In the genomic region with DNA sequence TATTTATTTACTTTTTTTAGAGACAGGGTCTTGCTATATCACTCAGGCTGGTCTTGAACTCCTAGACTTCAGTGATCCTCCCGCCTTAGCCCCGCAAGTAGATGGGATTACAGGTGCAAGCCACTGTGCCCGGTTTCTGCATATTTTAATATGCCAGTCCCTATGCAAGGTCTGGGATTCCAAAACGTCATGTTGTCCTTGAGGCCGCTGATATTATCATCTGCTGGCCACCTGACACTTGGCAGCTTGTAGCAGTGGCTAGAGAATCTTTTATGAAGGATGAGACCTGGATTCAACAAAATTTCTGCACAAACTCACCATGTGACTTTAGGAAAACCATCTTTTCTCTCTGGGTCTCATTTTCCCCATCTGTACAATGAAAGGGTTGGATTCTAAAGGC, we compare ENCODE assay signal across 18 cellular contexts. TPM values are rescaled to one million over a fixed set of nuclear protein-coding genes. Genes with fewer than 3 reads are reported as not detected.
DNase-seq lines count a peak whose midpoint lies in the region; ATAC-seq and TF ChIP-seq lines count a peak whose summit lies in the region.
"Had no signal": no experiment of that assay in that cellular context is flagged by ENCODE, and none has a peak within 500 bp of the region (broad histone marks: within the 10 kb centered on the region; RNA-seq: fewer than 3 reads in every experiment).

No MANE protein-coding gene starts in this region.

- WGBS in transverse colon (ENCODE audit: low coverage in 1 of 2), 2 donors: 97% methylated on average over 5 of the region's 5 CpGs; no CpG with 5 or more reads in 1 of the 2 donors

- in situ Hi-C loops in gastrocnemius medialis (cut with MboI; ENCODE audit: low sequenced_read_pairs in 4 of 4) (no loop called here), transverse colon (cut with MboI; ENCODE audit: low pct_ligation_motif_present in 1 of 4, low pct_unique_long_range_greater_than_20kb in 1 of 4, low sequenced_read_pairs in 3 of 4) (no loop called here)

- peak overlapping the region in 3 of 5 experiments; percentile 86 to 94 (median 91) for H3K27ac Mint-ChIP-seq in brain
- H3K27ac Mint-ChIP-seq: CD8-positive, alpha-beta memory T cell; GM23338 had no signal

- H3K27me3 ChIP-seq in right atrium auricular region (no peaks in the 10 kb centered on the region), gastrocnemius medialis (no peaks in the 10 kb centered on the region), transverse colon (no peaks in the 10 kb centered on the region)
- H3K27me3 ChIP-seq: BLaER1 treated with 17β-estradiol and CSF1 and Interleukin-3, amounts not matched to agents 10 nM and 100 nM had no signal

- H3K9me3 ChIP-seq in right atrium auricular region (no peaks in the 10 kb centered on the region), gastrocnemius medialis (no peaks in the 10 kb centered on the region), transverse colon (no peaks in the 10 kb centered on the region)
- H3K9me3 ChIP-seq: A549; BLaER1 treated with 17β-estradiol and CSF1 and Interleukin-3, amounts not matched to agents 10 nM and 100 nM had no signal

- TF ChIP-seq POLR2A in gastrocnemius medialis (IDR thresholded peaks at IDR 0.05) (no peak), transverse colon (IDR thresholded peaks at IDR 0.05) (no peak)

- peaks cover 0 to 12% of the 10 kb centered on the region in 2 donors for H3K4me1 ChIP-seq in right atrium auricular region
- H3K4me1 ChIP-seq in gastrocnemius medialis: peaks cover 9 to 11% of the 10 kb centered on the region in 2 donors
- no peaks in the 10 kb centered on the region for H3K4me1 ChIP-seq in transverse colon
- H3K4me1 ChIP-seq: A549 had no signal

- H3K4me3 Mint-ChIP-seq in brain: no peak overlapping the region
- H3K4me3 Mint-ChIP-seq: CD8-positive, alpha-beta memory T cell; GM23338 had no signal

- no peak for DNase-seq in right atrium auricular region (ENCODE audit: low spot score)
- DNase-seq in gastrocnemius medialis: no peak
- DNase-seq in transverse colon: no peak
- DNase-seq in GF-D8 (lab: John Stamatoyannopoulos, UW): no peak
- DNase-seq in HPDE6-E6E7 (ENCODE audit: extremely low spot score): no peak
- DNase-seq: CD8-positive, alpha-beta memory T cell; DMS79; MV-4-11; NCI-H1417; NCI-H2029 treated with DMSO at 0.1 percent for 48 hours; NCI-H510A treated with DMSO at 0.1 percent for 48 hours; NCI-H82 had no signal

- TF ChIP-seq EP300 in transverse colon (IDR thresholded peaks at IDR 0.05; ENCODE audit: low read depth): no peak

- peak; percentile 24 to 50 for ATAC-seq in gastrocnemius medialis
- ATAC-seq: A549, GM23338 had no signal

- peaks cover 11% of the 10 kb centered on the region for H3K4me1 Mint-ChIP-seq in brain
- H3K4me1 Mint-ChIP-seq: CD8-positive, alpha-beta memory T cell; GM23338 had no signal

- H3K27me3 Mint-ChIP-seq in brain: peaks cover 4% of the 10 kb centered on the region

- H3K9me3 Mint-ChIP-seq in brain: no peaks in the 10 kb centered on the region
- H3K9me3 Mint-ChIP-seq: CD8-positive, alpha-beta memory T cell; GM23338 had no signal

- H3K27ac ChIP-seq in 22Rv1 (peak overlapping the region; percentile 36; the same call in 1 of the 2 replicates), right atrium auricular region (peak overlapping the region; percentile 73 to 76), gastrocnemius medialis (peak overlapping the region in 3 of 4 donors; percentile 24 to 61 (median 25)), transverse colon (no peak overlapping the region)
- H3K27ac ChIP-seq: A549; BLaER1 treated with 17β-estradiol and CSF1 and Interleukin-3, amounts not matched to agents 10 nM and 100 nM; HL-60 had no signal

- H3K4me3 ChIP-seq in right atrium auricular region: no peak overlapping the region
- no peak overlapping the region for H3K4me3 ChIP-seq in gastrocnemius medialis
- no peak overlapping the region for H3K4me3 ChIP-seq in transverse colon
- H3K4me3 ChIP-seq: A549; BLaER1 treated with 17β-estradiol and CSF1 and Interleukin-3, amounts not matched to agents 10 nM and 100 nM; GM23338 had no signal

- H3K36me3 Mint-ChIP-seq in brain: no peaks in the 10 kb centered on the region
- H3K36me3 Mint-ChIP-seq: CD8-positive, alpha-beta memory T cell had no signal

- TF ChIP-seq CTCF in 22Rv1 (IDR thresholded peaks at IDR 0.05) (no peak), brain (conservative IDR thresholded peaks at IDR 0.05) (no peak), right atrium auricular region (IDR thresholded peaks at IDR 0.05) (no peak), gastrocnemius medialis (IDR thresholded peaks at IDR 0.05 in 4 of 5, conservative IDR thresholded peaks at IDR 0.05 in 1 of 5) (no peak), transverse colon (IDR thresholded peaks at IDR 0.05) (no peak)

- intact Hi-C loops in gastrocnemius medialis (cut with DNase I; ENCODE audit: low total_unique reads): no loop called here
- intact Hi-C loops in transverse colon (cut with DNase I; ENCODE audit: low total_unique reads): no loop called here

- H3K36me3 ChIP-seq in right atrium auricular region (no peaks in the 10 kb centered on the region), gastrocnemius medialis (no peaks in the 10 kb centered on the region), transverse colon (no peaks in the 10 kb centered on the region)
- H3K36me3 ChIP-seq: BLaER1 treated with 17β-estradiol and CSF1 and Interleukin-3, amounts not matched to agents 10 nM and 100 nM had no signal

RNA-seq across cellular contexts. Expression of gene OSBPL9, which starts 32.9 kb away (rescaled TPM):
- 23.9 TPM for polyA plus RNA-seq in brain (ENCODE audit: insufficient read depth, low read depth, low replicate concordance)
- total RNA-seq in right atrium auricular region (10 to 100 TPM; 60.0 to 60.8 TPM), gastrocnemius medialis (100 to 1,000 TPM in 3 of 4 donors, 10 to 100 TPM in 1; 65.8 to 206 (median 136) TPM), transverse colon (10 to 100 TPM; 56.1 to 82.1 (median 65.4) TPM)

Comparison
In these comparisons a context has a peak if more than half of its experiments do, and no peak if none do; other contexts are left out.
1. H3K27ac ChIP-seq: peak in 22Rv1 (single experiment), right atrium auricular region (2 of 2) and gastrocnemius medialis (3 of 4); none in transverse colon (0 of 4).